ENCODE assay signal across 8 cellular contexts in the genomic region with DNA sequence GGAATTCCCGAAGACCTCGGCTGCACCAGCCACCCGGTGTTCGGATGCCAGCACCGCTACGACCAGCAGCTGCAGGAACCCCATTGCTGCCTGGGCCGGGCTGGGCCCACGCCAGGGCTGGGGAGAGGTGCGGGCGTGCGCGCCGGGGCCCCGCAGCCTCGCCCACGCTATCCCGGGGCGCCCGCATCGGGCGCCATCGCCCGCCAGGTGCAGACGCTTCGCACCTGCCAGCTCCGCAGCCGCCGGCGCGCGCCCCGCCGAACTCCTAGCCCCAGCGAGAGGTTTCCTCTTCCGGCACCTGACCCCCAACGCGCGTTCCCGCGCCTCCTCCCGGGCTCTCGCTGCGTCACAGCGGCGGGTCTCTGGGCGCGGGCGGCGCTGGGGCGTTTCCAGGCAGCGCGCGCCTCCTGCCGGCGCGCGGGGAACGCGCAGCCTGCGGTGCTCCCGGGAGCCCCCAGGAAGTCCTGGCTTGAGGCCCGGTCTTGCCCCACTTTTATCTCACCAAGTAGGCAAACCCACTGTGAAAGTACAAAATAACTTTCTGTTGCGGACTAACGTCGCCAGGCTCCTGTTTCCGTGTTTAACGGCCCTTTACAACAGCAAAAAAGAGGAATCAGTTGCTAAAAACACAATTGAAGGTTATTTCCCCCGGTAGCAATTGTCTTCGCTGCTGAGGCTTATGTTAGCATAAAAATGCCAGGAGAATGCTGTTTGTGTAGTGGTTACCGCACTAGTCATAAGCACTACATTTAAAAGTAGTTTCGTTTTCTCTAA. TPM values are rescaled to one million over a fixed set of nuclear protein-coding genes. Genes with fewer than 3 reads are reported as not detected.
DNase-seq lines count a peak whose midpoint lies in the region; TF ChIP-seq lines count a peak whose summit lies in the region.

A gene with protein sequence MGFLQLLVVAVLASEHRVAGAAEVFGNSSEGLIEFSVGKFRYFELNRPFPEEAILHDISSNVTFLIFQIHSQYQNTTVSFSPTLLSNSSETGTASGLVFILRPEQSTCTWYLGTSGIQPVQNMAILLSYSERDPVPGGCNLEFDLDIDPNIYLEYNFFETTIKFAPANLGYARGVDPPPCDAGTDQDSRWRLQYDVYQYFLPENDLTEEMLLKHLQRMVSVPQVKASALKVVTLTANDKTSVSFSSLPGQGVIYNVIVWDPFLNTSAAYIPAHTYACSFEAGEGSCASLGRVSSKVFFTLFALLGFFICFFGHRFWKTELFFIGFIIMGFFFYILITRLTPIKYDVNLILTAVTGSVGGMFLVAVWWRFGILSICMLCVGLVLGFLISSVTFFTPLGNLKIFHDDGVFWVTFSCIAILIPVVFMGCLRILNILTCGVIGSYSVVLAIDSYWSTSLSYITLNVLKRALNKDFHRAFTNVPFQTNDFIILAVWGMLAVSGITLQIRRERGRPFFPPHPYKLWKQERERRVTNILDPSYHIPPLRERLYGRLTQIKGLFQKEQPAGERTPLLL (minus strand): TSS at position 300 of the 774 bp plus-strand sequence. CDS start 216 bp downstream, at position 84.

- H3K27ac Mint-ChIP-seq in H9: peak within 1 kb of the TSS; percentile 51 to 96 (median 91); a peak in 6 of 7 replicates
- peak within 1 kb of the TSS; percentile 91 to 92 (median 91) for H3K27ac Mint-ChIP-seq in nephron
- H3K27ac Mint-ChIP-seq in stimulated activated naive CD8-positive, alpha-beta T cell treated with anti-CD3 and anti-CD28 coated beads, Interleukin-15, Interleukin-2, amounts not matched to agents 100 ng/mL and 50 ng/mL, for 24 hours: peak within 1 kb of the TSS; percentile 91

- peak; percentile 81 for TF ChIP-seq POLR2A in Raji (IDR thresholded peaks at IDR 0.05; ENCODE audit: insufficient read depth, low read depth, low read length)

- DNase-seq in G401 (ENCODE audit: low spot score): peak; percentile 82
- DNase-seq in H9: peak; percentile 98
- peak; percentile 95 for DNase-seq in activated T-helper 9 cell treated with anti-CD3 and anti-CD28 coated beads, Interleukin-2, amount 50 U/mL, for 16 hours (ENCODE audit: low read depth)
- DNase-seq in fibroblast of the aortic adventitia (ENCODE audit: low read depth): peak; percentile 87

- H3K4me1 ChIP-seq in H9 (ENCODE audit: insufficient read depth, low read length): peaks cover 2% of the 10 kb centered on the region; the same call in 1 of the 2 replicates
- H3K4me1 ChIP-seq in Loucy (ENCODE audit: insufficient read depth, low read length, poor library complexity, severe bottlenecking): peaks cover 82% of the 10 kb centered on the region

- no peak within 1 kb of the TSS for H2BK12ac ChIP-seq in H9 (ENCODE audit: insufficient read length, low read depth, low read length)

- no peaks in the 10 kb centered on the region for H3K9me3 Mint-ChIP-seq in H9
- H3K9me3 Mint-ChIP-seq in nephron: no peaks in the 10 kb centered on the region
- H3K9me3 Mint-ChIP-seq in stimulated activated naive CD8-positive, alpha-beta T cell treated with anti-CD3 and anti-CD28 coated beads, Interleukin-15, Interleukin-2, amounts not matched to agents 100 ng/mL and 50 ng/mL, for 24 hours: no peaks in the 10 kb centered on the region

- H3K23ac ChIP-seq in H9 (ENCODE audit: insufficient read length, low read depth, low read length): no peak within 1 kb of the TSS

- H3K23me2 ChIP-seq in H9 (ENCODE audit: insufficient read length, low read depth, low read length, poor library complexity, severe bottlenecking): no peaks in the 10 kb centered on the region

- H3K27me3 Mint-ChIP-seq in H9 (ENCODE audit: low read depth) (no peaks in the 10 kb centered on the region), nephron (ENCODE audit: low read depth) (no peaks in the 10 kb centered on the region)
- no peaks in the 10 kb centered on the region for H3K27me3 Mint-ChIP-seq in stimulated activated naive CD8-positive, alpha-beta T cell treated with anti-CD3 and anti-CD28 coated beads, Interleukin-15, Interleukin-2, amounts not matched to agents 100 ng/mL and 50 ng/mL, for 24 hours

- H2AK5ac ChIP-seq in H9 (ENCODE audit: insufficient read length, low read length): no peak within 1 kb of the TSS

- H3K4me1 Mint-ChIP-seq in H9 (peaks cover 39 to 46% of the 10 kb centered on the region in 2 experiments), nephron (peaks cover 31% of the 10 kb centered on the region)
- H3K4me1 Mint-ChIP-seq in stimulated activated naive CD8-positive, alpha-beta T cell treated with anti-CD3 and anti-CD28 coated beads, Interleukin-15, Interleukin-2, amounts not matched to agents 100 ng/mL and 50 ng/mL, for 24 hours (ENCODE audit: low read depth): peaks cover 51% of the 10 kb centered on the region

- peak within 1 kb of the TSS; percentile 45 for H3K9ac ChIP-seq in H9 (ENCODE audit: extremely low read depth, insufficient read length, low read length)
- peak within 1 kb of the TSS; percentile 90 for H3K9ac ChIP-seq in Loucy (ENCODE audit: low read depth, low read length, poor library complexity, severe bottlenecking)

- H3K4me3 ChIP-seq in Loucy (ENCODE audit: low read length, poor library complexity, severe bottlenecking) (peak within 1 kb of the TSS; percentile 92), fibroblast of the aortic adventitia (ENCODE audit: low read depth, low read length) (peak within 1 kb of the TSS; percentile 90)

- WGBS in H9 (ENCODE audit: extremely low coverage, insufficient read length, low lambda C conversion rate): no CpG with 5 or more reads among the region's 71 CpGs

- peaks cover 4% of the 10 kb centered on the region for H3K79me1 ChIP-seq in H9 (ENCODE audit: insufficient read depth, low read depth, low read length, poor library complexity, severe bottlenecking)

- H2BK120ac ChIP-seq in H9 (ENCODE audit: low read depth, low read length, poor library complexity, severe bottlenecking): no peak within 1 kb of the TSS

- H2BK5ac ChIP-seq in H9 (ENCODE audit: insufficient read length, low read length): no peak within 1 kb of the TSS

- peak within 1 kb of the TSS; percentile 72 for H3K18ac ChIP-seq in H9 (ENCODE audit: insufficient read length, low read depth, low read length)

- H3K14ac ChIP-seq in H9 (ENCODE audit: insufficient read depth, low read length): peak within 1 kb of the TSS; percentile 77; the same call in 1 of the 2 replicates

- H3K79me2 ChIP-seq in H9 (ENCODE audit: insufficient read depth, low read length) (peaks cover 10% of the 10 kb centered on the region; the same call in 1 of the 2 replicates), Loucy (ENCODE audit: insufficient read depth, low read length) (peaks cover 48% of the 10 kb centered on the region)

- H3K27ac ChIP-seq in H9 (ENCODE audit: insufficient read length, low read depth, low read length): peak within 1 kb of the TSS; percentile 27

- H3K27me3 ChIP-seq in H9 (ENCODE audit: insufficient read depth, low read length): no peaks in the 10 kb centered on the region
- H3K27me3 ChIP-seq in Loucy (ENCODE audit: insufficient read depth, low read length, poor library complexity, severe bottlenecking): no peaks in the 10 kb centered on the region

- in situ Hi-C loops in G401 (cut with HindIII; ENCODE audit: low sequenced_read_pairs): no loop called here

- peaks cover 0 to 5% (median 0%) of the 10 kb centered on the region in 3 experiments; a peak in 1 of 7 replicates for H3K36me3 Mint-ChIP-seq in H9 (ENCODE audit: insufficient read depth in 1 of 3, low read depth in 3 of 3)
- no peaks in the 10 kb centered on the region for H3K36me3 Mint-ChIP-seq in nephron (ENCODE audit: low read depth)
- H3K36me3 Mint-ChIP-seq in stimulated activated naive CD8-positive, alpha-beta T cell treated with anti-CD3 and anti-CD28 coated beads, Interleukin-15, Interleukin-2, amounts not matched to agents 100 ng/mL and 50 ng/mL, for 24 hours (ENCODE audit: low read depth): peaks cover 11% of the 10 kb centered on the region

- H4K8ac ChIP-seq in H9 (replicated peaks; ENCODE audit: insufficient read length, low read depth, low read length): no peak within 1 kb of the TSS

- H2BK15ac ChIP-seq in H9 (ENCODE audit: low read depth, low read length): no peak within 1 kb of the TSS

- H3K4me3 Mint-ChIP-seq in H9: peak within 1 kb of the TSS; percentile 93 to 95
- peak within 1 kb of the TSS; percentile 93 to 96 (median 95) for H3K4me3 Mint-ChIP-seq in nephron
- peak within 1 kb of the TSS; percentile 94 for H3K4me3 Mint-ChIP-seq in stimulated activated naive CD8-positive, alpha-beta T cell treated with anti-CD3 and anti-CD28 coated beads, Interleukin-15, Interleukin-2, amounts not matched to agents 100 ng/mL and 50 ng/mL, for 24 hours

- H4K20me1 ChIP-seq in H9 (ENCODE audit: control insufficient read depth, insufficient read depth, insufficient read length) (no peaks in the 10 kb centered on the region), Loucy (ENCODE audit: insufficient read depth, low read length, poor library complexity, severe bottlenecking) (peaks cover 30% of the 10 kb centered on the region)

- H4K5ac ChIP-seq in H9 (ENCODE audit: insufficient read length, low read depth, low read length): no peak within 1 kb of the TSS

- no peaks in the 10 kb centered on the region for H3K9me3 ChIP-seq in H9 (ENCODE audit: control insufficient read depth, low read depth, low read length)
- no peaks in the 10 kb centered on the region for H3K9me3 ChIP-seq in Loucy (ENCODE audit: insufficient read depth, low read depth, low read length)

- no peak within 1 kb of the TSS for H3K4ac ChIP-seq in H9 (ENCODE audit: low read depth, low read length)

- H4K91ac ChIP-seq in H9 (ENCODE audit: insufficient read length, low read depth, low read length): no peak within 1 kb of the TSS

- no peak within 1 kb of the TSS for H2BK20ac ChIP-seq in H9 (ENCODE audit: low read depth, low read length, poor library complexity, severe bottlenecking)

- H3K36me3 ChIP-seq in Loucy (ENCODE audit: insufficient read depth, low read length): no peaks in the 10 kb centered on the region

- H3K4me2 ChIP-seq in H9 (ENCODE audit: insufficient read depth, insufficient read length, low read length) (peak within 1 kb of the TSS; percentile 85), Loucy (ENCODE audit: low read depth, low read length, poor library complexity, severe bottlenecking) (peak within 1 kb of the TSS; percentile 99)

- H3K56ac ChIP-seq in H9 (ENCODE audit: insufficient read length, low read depth, low read length): no peak within 1 kb of the TSS

- TF ChIP-seq CTCF in H9 (conservative IDR thresholded peaks at IDR 0.05) (peak; percentile 99), Loucy (conservative IDR thresholded peaks at IDR 0.05; ENCODE audit: low read length) (peak; percentile 86), fibroblast of the aortic adventitia (IDR thresholded peaks at IDR 0.05; ENCODE audit: insufficient read depth, low read length) (peak; percentile 72), nephron (IDR thresholded peaks at IDR 0.05; ENCODE audit: unreplicated experiment in 3 of 3) (peak; percentile 98 to 99 (median 99))

- no peak within 1 kb of the TSS for H3T11ph ChIP-seq in H9 (ENCODE audit: low read length)

- H2AFZ ChIP-seq in H9 (ENCODE audit: low read length): peak within 1 kb of the TSS; percentile 94
- H2AFZ ChIP-seq in Loucy (ENCODE audit: low read length): peak within 1 kb of the TSS; percentile 78

- H3F3A ChIP-seq in Loucy (ENCODE audit: low read depth): peaks cover 15% of the 10 kb centered on the region

- H3K9me2 ChIP-seq in Loucy (replicated peaks; ENCODE audit: low read depth, low read length): no peaks in the 10 kb centered on the region

RNA-seq across cellular contexts. Expression of the gene that starts here (rescaled TPM):
- total RNA-seq in G401 (2014; rRNA removed; shearing (Covaris generic)): 105 and 126 TPM in 2 replicates
- total RNA-seq in H9 (2021) (68.7 and 74.9 TPM in 2 replicates), fibroblast of the aortic adventitia (ENCODE audit: low replicate concordance) (41.8 and 67.7 TPM in 2 replicates)

Comparison
In these comparisons a context has a peak if more than half of its experiments do, and no peak if none do; other contexts are left out.
1. Peak in every context shown above with its lines: DNase-seq, H3K4me3 ChIP-seq and H3K27ac ChIP-seq.